Comparison of ENCODE assay signal across 8 cellular contexts in the genomic region with DNA sequence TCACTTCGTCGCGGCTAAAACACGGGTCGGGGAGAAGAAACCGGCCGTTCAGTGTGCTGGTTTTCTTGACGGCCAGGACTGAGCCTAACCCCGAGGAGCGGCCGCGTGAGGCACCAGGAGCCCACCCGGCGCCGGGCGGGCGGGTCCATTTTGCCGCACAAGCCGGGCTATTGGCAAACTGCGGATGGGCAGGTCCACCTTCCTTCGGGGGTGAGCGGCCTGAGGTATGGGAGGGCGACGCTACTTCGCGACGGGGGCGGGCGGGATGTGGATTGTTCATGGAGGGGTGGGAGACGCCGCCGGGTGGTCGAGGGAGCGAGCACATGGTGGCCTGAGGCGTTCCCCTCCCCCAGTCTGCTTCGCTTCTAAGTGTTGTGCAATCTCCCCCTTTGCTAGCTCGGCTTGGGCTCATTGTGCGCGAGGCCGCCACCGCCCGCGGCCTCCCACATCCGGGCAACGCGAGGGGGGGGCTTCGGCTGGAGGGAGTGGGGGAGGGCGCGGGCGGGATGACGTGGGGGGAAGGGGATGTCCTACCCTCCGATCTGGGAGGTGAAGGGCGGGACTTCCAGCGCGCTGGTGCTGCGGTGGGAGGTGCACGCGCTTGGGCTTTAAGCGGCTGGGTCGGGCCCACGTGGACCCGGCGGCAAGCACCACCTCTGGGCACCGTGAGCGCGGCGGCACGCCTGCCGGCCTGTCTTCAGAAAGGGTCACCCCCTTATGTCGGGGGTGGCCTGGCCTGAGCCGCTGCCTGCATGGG. TPM values are rescaled to one million over a fixed set of nuclear protein-coding genes. Genes with fewer than 3 reads are reported as not detected.
A peak's percentile ranks its signal among the peaks of the same experiment; 100 is the strongest.
DNase-seq lines count a peak whose midpoint lies in the region; ATAC-seq and TF ChIP-seq lines count a peak whose summit lies in the region.

No MANE protein-coding gene starts in this region.

- no peak overlapping the region for H2BK12ac ChIP-seq in H9 (ENCODE audit: insufficient read length, low read depth, low read length)

- no peak overlapping the region for H2AFZ ChIP-seq in H9 (ENCODE audit: low read length)

- H2BK120ac ChIP-seq in H9 (ENCODE audit: low read depth, low read length, poor library complexity, severe bottlenecking): peak overlapping the region; percentile 61

- WGBS in H9 (ENCODE audit: extremely low coverage, insufficient read length, low lambda C conversion rate): no CpG with 5 or more reads among the region's 71 CpGs

- H3K23ac ChIP-seq in H9 (ENCODE audit: insufficient read length, low read depth, low read length): no peak overlapping the region

- no peak overlapping the region for H2AK5ac ChIP-seq in H9 (ENCODE audit: insufficient read length, low read length)

- DNase-seq in CD4-positive, alpha-beta memory T cell: peak; percentile 90 to 94 (median 92)
- peak; percentile 90 for DNase-seq in H9
- DNase-seq in NCI-H460 (ENCODE audit: extremely low read depth, low read depth): peak; percentile 78
- DNase-seq in activated CD4-positive, alpha-beta T cell treated with anti-CD3 and anti-CD28 coated beads, Interleukin-2, amount 10 ng/mL, durations not matched to agents 24 days and 14 days: peak; percentile 96
- DNase-seq in coronary artery (ENCODE audit: low spot score): peak; percentile 94
- peak; percentile 82 for DNase-seq in left lobe of liver (ENCODE audit: low spot score)
- DNase-seq in stimulated activated CD4-positive, alpha-beta T cell treated with anti-CD3 and anti-CD28 coated beads, Interleukin-1b, Interleukin-23, amount 100 ng/mL, for 4 hours (ENCODE audit: low read depth in 2 of 2): peak; percentile 89 to 92
- DNase-seq in HPDE6-E6E7 (ENCODE audit: extremely low spot score): no peak

- peak overlapping the region; percentile 97 for H3K27ac ChIP-seq in CD4-positive, alpha-beta memory T cell (ENCODE audit: low read depth, low read length)
- H3K27ac ChIP-seq in H9 (ENCODE audit: insufficient read length, low read depth, low read length) (peak overlapping the region; percentile 31), coronary artery (peak overlapping the region; percentile 99)

- peak overlapping the region; percentile 96 for H3K9ac ChIP-seq in H9 (ENCODE audit: extremely low read depth, insufficient read length, low read length)

- H3K18ac ChIP-seq in H9 (ENCODE audit: insufficient read length, low read depth, low read length): peak overlapping the region; percentile 90

- intact Hi-C loops in CD4-positive, alpha-beta memory T cell (cut with micrococcal nuclease): loop anchor here (2.0 to 5.0 kb wide), 8 partner anchors 25 to 526 kb away; partner anchors contain the start of genes CTDNEP1, CYB5D1, EIF5A and ELP5
- intact Hi-C loops in activated CD4-positive, alpha-beta T cell treated with anti-CD3 and anti-CD28 coated beads, Interleukin-2, amount 10 ng/mL, durations not matched to agents 24 days and 14 days (cut with micrococcal nuclease): loop anchor here (10.0 kb wide), 1 partner anchor 261 kb away; the partner anchor contains the start of gene KDM6B

- peak overlapping the region; percentile 98 to 100 (median 99) for H3K27ac Mint-ChIP-seq in CD4-positive, alpha-beta memory T cell
- H3K27ac Mint-ChIP-seq in H9: peak overlapping the region; percentile 99 to 100 (median 99)
- H3K27ac Mint-ChIP-seq in activated CD4-positive, alpha-beta T cell treated with anti-CD3 and anti-CD28 coated beads, Interleukin-2, amount 10 ng/mL, durations not matched to agents 24 days and 14 days: peak overlapping the region; percentile 100

- H3K27me3 ChIP-seq in CD4-positive, alpha-beta memory T cell (ENCODE audit: insufficient read depth, low read length): no peaks in the 10 kb centered on the region
- no peaks in the 10 kb centered on the region for H3K27me3 ChIP-seq in H9 (ENCODE audit: insufficient read depth, low read length)

- POLR2A ChIA-PET in CD4-positive, alpha-beta memory T cell (lab: Charles Lee; ENCODE audit: partially characterized antibody): interaction anchor here (0.6 to 8.6 kb wide), 23 partner anchors 7 to 336 kb away, joined by 3 to 220 read pairs (median 6); partner anchors contain the start of genes CD68, FXR2, GABARAP and MPDU1

- H3K4me3 ChIP-seq in CD4-positive, alpha-beta memory T cell (ENCODE audit: low read length in 2 of 2): peak overlapping the region; percentile 57 to 93
- peak overlapping the region; percentile 92 for H3K4me3 ChIP-seq in coronary artery

- peak; percentile 59 for ATAC-seq in left lobe of liver

- H3K27me3 Mint-ChIP-seq in CD4-positive, alpha-beta memory T cell: no peaks in the 10 kb centered on the region
- H3K27me3 Mint-ChIP-seq in H9 (ENCODE audit: low read depth): peaks cover 10% of the 10 kb centered on the region
- H3K27me3 Mint-ChIP-seq in activated CD4-positive, alpha-beta T cell treated with anti-CD3 and anti-CD28 coated beads, Interleukin-2, amount 10 ng/mL, durations not matched to agents 24 days and 14 days: peaks cover 2% of the 10 kb centered on the region

- H2BK5ac ChIP-seq in H9 (ENCODE audit: insufficient read length, low read length): peak overlapping the region; percentile 10

- CTCF ChIA-PET in CD4-positive, alpha-beta memory T cell (lab: Charles Lee; ENCODE audit: partially characterized antibody): interaction anchor here (1.0 to 4.2 kb wide), 8 partner anchors 11 to 137 kb away, joined by 3 to 30 read pairs (median 8); partner anchors contain the start of genes FXR2, MPDU1, SENP3 and SOX15

- peaks cover 21% of the 10 kb centered on the region; the same call in 1 of the 2 replicates for H3K79me2 ChIP-seq in H9 (ENCODE audit: insufficient read depth, low read length)

- peaks cover 5% of the 10 kb centered on the region for H3K23me2 ChIP-seq in H9 (ENCODE audit: insufficient read length, low read depth, low read length, poor library complexity, severe bottlenecking)

- H3T11ph ChIP-seq in H9 (ENCODE audit: low read length): no peak overlapping the region

- H3K56ac ChIP-seq in H9 (ENCODE audit: insufficient read length, low read depth, low read length): no peak overlapping the region

- no peaks in the 10 kb centered on the region for H3K9me3 ChIP-seq in CD4-positive, alpha-beta memory T cell (ENCODE audit: control insufficient read depth in 1 of 2, low read length in 2 of 2)
- H3K9me3 ChIP-seq in H9 (ENCODE audit: control insufficient read depth, low read depth, low read length): no peaks in the 10 kb centered on the region

- peak overlapping the region; percentile 94 to 100 (median 98) for H3K4me3 Mint-ChIP-seq in CD4-positive, alpha-beta memory T cell
- H3K4me3 Mint-ChIP-seq in H9: peak overlapping the region; percentile 98
- H3K4me3 Mint-ChIP-seq in activated CD4-positive, alpha-beta T cell treated with anti-CD3 and anti-CD28 coated beads, Interleukin-2, amount 10 ng/mL, durations not matched to agents 24 days and 14 days: peak overlapping the region; percentile 95

- H4K91ac ChIP-seq in H9 (ENCODE audit: insufficient read length, low read depth, low read length): peak overlapping the region; percentile 60

- H3K4me1 ChIP-seq in CD4-positive, alpha-beta memory T cell (ENCODE audit: insufficient read depth, low read length): peaks cover 48% of the 10 kb centered on the region
- H3K4me1 ChIP-seq in H9 (ENCODE audit: insufficient read depth, low read length): peaks cover 4% of the 10 kb centered on the region; the same call in 1 of the 2 replicates

- H3K79me1 ChIP-seq in H9 (ENCODE audit: insufficient read depth, low read depth, low read length, poor library complexity, severe bottlenecking): peaks cover 2% of the 10 kb centered on the region

- H4K20me1 ChIP-seq in H9 (ENCODE audit: control insufficient read depth, insufficient read depth, insufficient read length): no peaks in the 10 kb centered on the region

- peaks cover 29 to 70% (median 47%) of the 10 kb centered on the region in 4 donors for H3K4me1 Mint-ChIP-seq in CD4-positive, alpha-beta memory T cell
- H3K4me1 Mint-ChIP-seq in H9: peaks cover 39% of the 10 kb centered on the region in 2 experiments
- H3K4me1 Mint-ChIP-seq in activated CD4-positive, alpha-beta T cell treated with anti-CD3 and anti-CD28 coated beads, Interleukin-2, amount 10 ng/mL, durations not matched to agents 24 days and 14 days: peaks cover 62% of the 10 kb centered on the region

- H3K4ac ChIP-seq in H9 (ENCODE audit: low read depth, low read length): peak overlapping the region; percentile 64; the same call in 1 of the 2 replicates

- H3K36me3 ChIP-seq in CD4-positive, alpha-beta memory T cell (ENCODE audit: insufficient read depth, low read length): peaks cover 58% of the 10 kb centered on the region

- no peak for TF ChIP-seq CTCF in H9 (conservative IDR thresholded peaks at IDR 0.05)
- TF ChIP-seq CTCF in coronary artery (IDR thresholded peaks at IDR 0.05): no peak

- peak overlapping the region; percentile 88 for H3K4me2 ChIP-seq in H9 (ENCODE audit: insufficient read depth, insufficient read length, low read length)

- no peak overlapping the region for H2BK15ac ChIP-seq in H9 (ENCODE audit: low read depth, low read length)

- no peak overlapping the region for H4K5ac ChIP-seq in H9 (ENCODE audit: insufficient read length, low read depth, low read length)

- H3K14ac ChIP-seq in H9 (ENCODE audit: insufficient read depth, low read length): peak overlapping the region; percentile 96

- H3K36me3 Mint-ChIP-seq in CD4-positive, alpha-beta memory T cell: peaks cover 67 to 86% of the 10 kb centered on the region in 2 donors
- H3K36me3 Mint-ChIP-seq in H9 (ENCODE audit: insufficient read depth in 1 of 3, low read depth in 3 of 3): peaks cover 71 to 96% (median 87%) of the 10 kb centered on the region in 3 experiments
- H3K36me3 Mint-ChIP-seq in activated CD4-positive, alpha-beta T cell treated with anti-CD3 and anti-CD28 coated beads, Interleukin-2, amount 10 ng/mL, durations not matched to agents 24 days and 14 days (ENCODE audit: low read depth): peaks cover 85% of the 10 kb centered on the region

- H2BK20ac ChIP-seq in H9 (ENCODE audit: low read depth, low read length, poor library complexity, severe bottlenecking): no peak overlapping the region

- H3K9me3 Mint-ChIP-seq in CD4-positive, alpha-beta memory T cell: peaks cover 0 to 15% (median 0%) of the 10 kb centered on the region in 8 donors
- H3K9me3 Mint-ChIP-seq in H9: peaks cover 3 to 7% of the 10 kb centered on the region in 2 experiments; a peak in 3 of 5 replicates
- no peaks in the 10 kb centered on the region for H3K9me3 Mint-ChIP-seq in activated CD4-positive, alpha-beta T cell treated with anti-CD3 and anti-CD28 coated beads, Interleukin-2, amount 10 ng/mL, durations not matched to agents 24 days and 14 days

- no peak overlapping the region for H4K8ac ChIP-seq in H9 (replicated peaks; ENCODE audit: insufficient read length, low read depth, low read length)

RNA-seq across cellular contexts. Expression of gene CD68, which starts 5.9 kb away (rescaled TPM):
- 10 to 100 TPM; 19.8 to 20.9 TPM for total RNA-seq in CD4-positive, alpha-beta memory T cell
- under 1 TPM in 1 of 2 donors, not detected in 1; 0.59 TPM for polyA plus RNA-seq in CD4-positive, alpha-beta memory T cell
- total RNA-seq in H9 (2021) (0.37 and 0.42 TPM in 2 replicates), left lobe of liver (44.2 TPM)
- 24.5 and 29.4 TPM in 2 replicates for total RNA-seq in NCI-H460 (2014; rRNA removed; shearing (Covaris generic))
- polyA plus RNA-seq in NCI-H460 (2014; cell fraction: nucleus; rRNA removed): 5.0 and 12.3 TPM in 2 replicates
- 3.2 and 3.5 TPM in 2 replicates for total RNA-seq in activated CD4-positive, alpha-beta T cell treated with anti-CD3 and anti-CD28 coated beads, Interleukin-2, amount 10 ng/mL, durations not matched to agents 24 days and 14 days

RNA-seq across cellular contexts. Expression of gene MPDU1, which starts 10.2 kb away (rescaled TPM):
- total RNA-seq in CD4-positive, alpha-beta memory T cell: 10 to 100 TPM; 23.8 to 25.0 TPM
- 10 to 100 TPM; 41.7 to 50.1 TPM for polyA plus RNA-seq in CD4-positive, alpha-beta memory T cell
- total RNA-seq in H9 (2021): 73.1 and 76.1 TPM in 2 replicates
- 107 and 133 TPM in 2 replicates for total RNA-seq in NCI-H460 (2014; rRNA removed; shearing (Covaris generic))
- 255 and 322 TPM in 2 replicates for polyA plus RNA-seq in NCI-H460 (2014; cell fraction: nucleus; rRNA removed)
- 92.5 and 104 TPM in 2 replicates for total RNA-seq in activated CD4-positive, alpha-beta T cell treated with anti-CD3 and anti-CD28 coated beads, Interleukin-2, amount 10 ng/mL, durations not matched to agents 24 days and 14 days
- 49.4 TPM for total RNA-seq in left lobe of liver

RNA-seq across cellular contexts. Expression of gene SENP3, which starts 11.8 kb away (rescaled TPM):
- total RNA-seq in CD4-positive, alpha-beta memory T cell: 10 to 100 TPM; 37.7 to 40.1 TPM
- 10 to 100 TPM; 13.1 to 15.5 TPM for polyA plus RNA-seq in CD4-positive, alpha-beta memory T cell
- total RNA-seq in H9 (2021): 80.6 and 83.1 TPM in 2 replicates
- total RNA-seq in NCI-H460 (2014; rRNA removed; shearing (Covaris generic)): 92.2 and 102 TPM in 2 replicates
- polyA plus RNA-seq in NCI-H460 (2014; cell fraction: nucleus; rRNA removed): 216 and 314 TPM in 2 replicates
- 89.7 and 93.0 TPM in 2 replicates for total RNA-seq in activated CD4-positive, alpha-beta T cell treated with anti-CD3 and anti-CD28 coated beads, Interleukin-2, amount 10 ng/mL, durations not matched to agents 24 days and 14 days
- total RNA-seq in left lobe of liver: 14.1 TPM

RNA-seq across cellular contexts. Expression of gene TNFSF13, which starts 15.0 kb away (rescaled TPM):
- total RNA-seq in CD4-positive, alpha-beta memory T cell: 1 to 10 TPM; 2.9 to 3.8 TPM
- polyA plus RNA-seq in CD4-positive, alpha-beta memory T cell: under 1 TPM in 1 of 2 donors, not detected in 1; 0.68 TPM
- total RNA-seq in H9 (2021) (0.94 and 1.4 TPM in 2 replicates), left lobe of liver (5.9 TPM)
- total RNA-seq in NCI-H460 (2014; rRNA removed; shearing (Covaris generic)): 0.63 and 1.4 TPM in 2 replicates
- polyA plus RNA-seq in NCI-H460 (2014; cell fraction: nucleus; rRNA removed): 0.14 and 6.6 TPM in 2 replicates
- total RNA-seq in activated CD4-positive, alpha-beta T cell treated with anti-CD3 and anti-CD28 coated beads, Interleukin-2, amount 10 ng/mL, durations not matched to agents 24 days and 14 days: 2.4 and 3.5 TPM in 2 replicates

RNA-seq across cellular contexts. Expression of gene SOX15, which starts 16.4 kb away (rescaled TPM):
- total RNA-seq in CD4-positive, alpha-beta memory T cell: 1 to 10 TPM; 1.0 to 1.1 TPM
- not detected for polyA plus RNA-seq in CD4-positive, alpha-beta memory T cell
- total RNA-seq in H9 (2021): 7.7 TPM in 2 replicates
- 0.47 TPM in 1 of 2 replicates, not detected in the other for total RNA-seq in NCI-H460 (2014; rRNA removed; shearing (Covaris generic))
- polyA plus RNA-seq in NCI-H460 (2014; cell fraction: nucleus; rRNA removed): 0.47 and 1.8 TPM in 2 replicates
- 0.43 TPM in 1 of 2 replicates, not detected in the other for total RNA-seq in activated CD4-positive, alpha-beta T cell treated with anti-CD3 and anti-CD28 coated beads, Interleukin-2, amount 10 ng/mL, durations not matched to agents 24 days and 14 days
- 0.20 TPM for total RNA-seq in left lobe of liver

Comparison
In these comparisons a context has a peak if more than half of its experiments do, and no peak if none do; other contexts are left out.
1. H3K27ac ChIP-seq: peak in every context shown above with its lines; median percentile 99 in coronary artery; 97 in CD4-positive, alpha-beta memory T cell; 31 in H9.